ENCODE assay signal across 15 cellular contexts in genomic region chr4:114383721-114384120, GRCh38.
DNase-seq lines count a peak whose midpoint lies in the region; ATAC-seq and TF ChIP-seq lines count a peak whose summit lies in the region.
"Had no signal": no experiment of that assay in that cellular context is flagged by ENCODE, and none has a peak within 500 bp of the region (broad histone marks: within the 10 kb centered on the region; RNA-seq: fewer than 3 reads in every experiment).

No MANE protein-coding gene starts in this region.

- 50 to 64% methylated on average over 1 of the region's 1 CpG for WGBS in esophagus squamous epithelium, 2 donors

- H3K36me3 ChIP-seq in esophagus squamous epithelium, result no peaks in the 10 kb centered on the region
- H3K36me3 ChIP-seq: cardiac muscle cell, neutrophil had no signal

- H3K4me1 Mint-ChIP-seq in HFFc6 (ENCODE audit: low read depth), result peaks cover 34% of the 10 kb centered on the region

- no peaks in the 10 kb centered on the region; the same call in none of the 2 replicates for H3K27me3 Mint-ChIP-seq in HFFc6 (ENCODE audit: insufficient read depth)

- DNase-seq in AG04450 (ENCODE audit: low read depth, low spot score), result peak; percentile 65
- peak; percentile 86 for DNase-seq in HFFc6
- peak; percentile 93 for DNase-seq in astrocyte of the spinal cord (ENCODE audit: low read depth, low spot score)
- peak; percentile 70 for DNase-seq in islet precursor cell
- DNase-seq in ureter (ENCODE audit: low spot score), result no peak
- no peak for DNase-seq in esophagus squamous epithelium (lab: John Stamatoyannopoulos, UW)
- no peak for DNase-seq in SHP77 treated with DMSO at 0.1 percent for 48 hours (lab: John Stamatoyannopoulos, UW)
- DNase-seq: activated T-cell treated with anti-CD3 and anti-CD28 coated beads, Interleukin-2, amount 50 U/mL, for 1 hour; erythroblast; KBM-7; stimulated activated CD4-positive, alpha-beta T cell treated with anti-CD3 and anti-CD28 coated beads, Interleukin-4, amount 100 ng/mL, for 4 hours had no signal

- in situ Hi-C loops in astrocyte of the spinal cord (cut with HindIII; ENCODE audit: low sequenced_read_pairs), result no loop called here

- no peaks in the 10 kb centered on the region for H3K36me3 Mint-ChIP-seq in HFFc6 (ENCODE audit: low read depth)

- POLR2A ChIA-PET in AG04450 (lab: Yijun Ruan, JAX), result no interaction called here

- ATAC-seq in GM21390 (IDR thresholded peaks at IDR 0.05; ENCODE audit: unreplicated experiment), result no peak

- no peak overlapping the region for H3K27ac ChIP-seq in AG04450 (ENCODE audit: low read depth, low read length)
- H3K27ac ChIP-seq in esophagus squamous epithelium, result no peak overlapping the region
- H3K27ac ChIP-seq: cardiac muscle cell, neutrophil, VCaP had no signal

- peaks cover 4% of the 10 kb centered on the region for H3K27me3 ChIP-seq in AG04450 (ENCODE audit: control insufficient read depth, insufficient read depth, low read length)
- no peaks in the 10 kb centered on the region for H3K27me3 ChIP-seq in esophagus squamous epithelium
- H3K27me3 ChIP-seq: cardiac muscle cell, neutrophil had no signal

- CTCF ChIA-PET in AG04450 (lab: Charles Lee), result interaction anchor here (0.6 to 2.8 kb wide), 7 partner anchors 203 to 1105 kb away, joined by 3 to 26 read pairs (median 5); no protein-coding TSS in a partner anchor

- no peaks in the 10 kb centered on the region for H3K9me3 Mint-ChIP-seq in HFFc6

- no peak overlapping the region for H3K4me3 Mint-ChIP-seq in HFFc6

- H3K4me3 ChIP-seq in AG04450 (ENCODE audit: low read depth, low read length), result no peak overlapping the region
- no peak overlapping the region for H3K4me3 ChIP-seq in astrocyte of the spinal cord (ENCODE audit: low read depth, low read length)
- no peak overlapping the region for H3K4me3 ChIP-seq in esophagus squamous epithelium
- H3K4me3 ChIP-seq: cardiac muscle cell had no signal

- no peak for TF ChIP-seq POLR2A in esophagus squamous epithelium (IDR thresholded peaks at IDR 0.05)

- TF ChIP-seq CTCF in AG04450 (IDR thresholded peaks at IDR 0.05; ENCODE audit: low read depth, low read length) (no peak), HFFc6 (IDR thresholded peaks at IDR 0.05) (no peak), astrocyte of the spinal cord (IDR thresholded peaks at IDR 0.05; ENCODE audit: low read depth, low read length) (no peak), esophagus squamous epithelium (IDR thresholded peaks at IDR 0.05) (no peak)

- H3K27ac Mint-ChIP-seq in HFFc6, result peak overlapping the region; percentile 9

- H3K9me3 ChIP-seq in AG04450 (ENCODE audit: control insufficient read depth, insufficient read depth, low read length) (no peaks in the 10 kb centered on the region), esophagus squamous epithelium (no peaks in the 10 kb centered on the region)
- H3K9me3 ChIP-seq: neutrophil had no signal

- intact Hi-C loops in esophagus squamous epithelium (cut with DNase I), result loop anchor here (5.0 to 10.0 kb wide), 3 partner anchors 281 to 986 kb away; no protein-coding TSS in a partner anchor

- H3K4me1 ChIP-seq in esophagus squamous epithelium, result no peaks in the 10 kb centered on the region

Comparison
In these comparisons a context has a peak if more than half of its experiments do, and no peak if none do; other contexts are left out.
1. DNase-seq: peak in AG04450 (single experiment), HFFc6 (single experiment), astrocyte of the spinal cord (single experiment) and islet precursor cell (single experiment); none in ureter (single experiment), esophagus squamous epithelium (single experiment) and SHP77 treated with DMSO at 0.1 percent for 48 hours (single experiment).